8 cellular contexts compared by ENCODE assay signal in the genomic region with DNA sequence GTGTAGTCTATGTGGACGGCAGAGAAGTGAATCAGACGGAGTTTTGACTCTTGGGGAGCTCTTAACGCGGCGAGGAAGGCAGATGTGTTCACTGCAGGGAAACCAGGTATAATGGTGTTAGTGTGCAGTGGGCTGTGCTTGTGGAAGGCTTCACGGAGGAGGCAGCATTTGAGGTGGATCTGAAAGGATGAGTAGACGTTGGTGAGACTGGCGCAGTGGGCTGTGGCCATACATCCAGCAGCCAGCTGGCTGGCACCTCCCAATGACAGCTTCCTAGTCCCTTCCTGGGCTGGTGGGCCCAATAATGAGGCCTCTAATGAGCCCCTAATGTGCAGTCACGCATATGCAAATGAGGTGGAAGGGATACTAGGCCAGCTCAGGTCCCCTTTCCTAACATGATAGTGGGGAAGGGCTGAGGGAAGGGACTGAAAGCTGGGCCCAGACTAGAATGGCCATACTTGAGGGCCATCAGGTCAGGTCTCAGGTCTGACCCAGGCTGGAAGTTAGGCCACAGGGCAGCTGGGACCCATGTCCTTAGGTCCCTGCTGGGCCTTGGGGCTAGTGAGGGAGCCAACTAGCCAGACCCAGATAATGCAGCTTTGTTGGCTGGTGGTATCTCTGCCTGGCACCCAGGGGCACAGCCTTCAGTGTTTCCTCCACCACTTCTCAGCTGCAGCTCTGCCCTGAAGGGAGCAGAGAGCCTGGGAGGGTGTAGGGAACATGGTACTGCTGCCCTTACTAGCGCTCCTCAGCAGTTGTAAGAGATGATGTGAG. TPM values are rescaled to one million over a fixed set of nuclear protein-coding genes. Genes with fewer than 3 reads are reported as not detected.
DNase-seq lines count a peak whose midpoint lies in the region; ATAC-seq and TF ChIP-seq lines count a peak whose summit lies in the region.
"Had no signal": no experiment of that assay in that cellular context is flagged by ENCODE, and none has a peak within 500 bp of the region (broad histone marks: within the 10 kb centered on the region; RNA-seq: fewer than 3 reads in every experiment).

No MANE protein-coding gene starts in this region.

- H3K4me1 ChIP-seq in left lung = peaks cover 56 to 82% of the 10 kb centered on the region in 2 donors

- peaks cover 65% of the 10 kb centered on the region for H3K4me1 Mint-ChIP-seq in activated naive CD8-positive, alpha-beta T cell (ENCODE audit: low read depth)

- H3K27me3 Mint-ChIP-seq in activated naive CD8-positive, alpha-beta T cell = no peaks in the 10 kb centered on the region

- H3K36me3 ChIP-seq in left lung (peaks cover 0 to 18% of the 10 kb centered on the region in 2 donors), WERI-Rb-1 (peaks cover 42% of the 10 kb centered on the region)

- H3K27ac ChIP-seq in left lung = peak overlapping the region; percentile 87 to 98
- H3K27ac ChIP-seq in substantia nigra (ENCODE audit: low read depth, low read length, poor library complexity, severe bottlenecking) = peak overlapping the region; percentile 99
- no peak overlapping the region for H3K27ac ChIP-seq in WERI-Rb-1

- H3K9me3 ChIP-seq in left lung = no peaks in the 10 kb centered on the region
- H3K9me3 ChIP-seq in WERI-Rb-1 (ENCODE audit: severe bottlenecking) = no peaks in the 10 kb centered on the region

- H3K36me3 Mint-ChIP-seq in activated naive CD8-positive, alpha-beta T cell = peaks cover 9% of the 10 kb centered on the region

- intact Hi-C loops in left lung (cut with DNase I) = loop anchor here in 1 of 2 donors (10.0 kb wide), 1 partner anchor 125 kb away; no protein-coding TSS in a partner anchor

- no peak for ATAC-seq in left lung

- DNase-seq in Jurkat, Clone E6-1 (ENCODE audit: low read depth, low spot score) = no peak
- DNase-seq in left lung = no peak
- DNase-seq in substantia nigra (lab: John Stamatoyannopoulos, UW) = peak in 45 of 49 donors; percentile 24 to 87 (median 59)
- no peak for DNase-seq in WERI-Rb-1
- no peak for DNase-seq in NCI-H2171 treated with DMSO at 0.1 percent for 48 hours (lab: John Stamatoyannopoulos, UW)
- no peak for DNase-seq in NOMO-1 treated with DMSO at 0.1 percent for 48 hours (lab: John Stamatoyannopoulos, UW; ENCODE audit: unreplicated experiment)
- DNase-seq: activated CD8-positive, alpha-beta memory T cell treated with anti-CD3 and anti-CD28 coated beads, Interleukin-2, amount 50 U/mL, for 4 hours had no signal

- peak overlapping the region; percentile 99 for H3K27ac Mint-ChIP-seq in activated naive CD8-positive, alpha-beta T cell

- H3K4me3 ChIP-seq in Jurkat, Clone E6-1 (ENCODE audit: low read length) = peak overlapping the region; percentile 69; the same call in 1 of the 2 replicates
- H3K4me3 ChIP-seq in left lung (peak overlapping the region in 1 of 2 donors; percentile 43), WERI-Rb-1 (ENCODE audit: low read depth, low read length) (no peak overlapping the region)

- H3K9me3 Mint-ChIP-seq in activated naive CD8-positive, alpha-beta T cell (ENCODE audit: low read depth) = no peaks in the 10 kb centered on the region

- peak overlapping the region; percentile 92 for H3K4me3 Mint-ChIP-seq in activated naive CD8-positive, alpha-beta T cell

- no peaks in the 10 kb centered on the region for H3K27me3 ChIP-seq in left lung
- no peaks in the 10 kb centered on the region for H3K27me3 ChIP-seq in WERI-Rb-1 (ENCODE audit: insufficient read depth, low read depth, severe bottlenecking)

- no peak for TF ChIP-seq CTCF in left lung (IDR thresholded peaks at IDR 0.05)
- no peak for TF ChIP-seq CTCF in WERI-Rb-1 (IDR thresholded peaks at IDR 0.05; ENCODE audit: low read depth, low read length)

RNA-seq across cellular contexts. Expression of a gene that starts 3.8 kb away (rescaled TPM):
- polyA plus RNA-seq in Jurkat, Clone E6-1 (2012; ENCODE audit: insufficient read depth, insufficient read length) = 103 TPM
- 100 to 1,000 TPM; 123 to 147 TPM for total RNA-seq in left lung

RNA-seq across cellular contexts. Expression of a gene that starts 10.5 kb away (rescaled TPM):
- polyA plus RNA-seq in Jurkat, Clone E6-1 (2012; ENCODE audit: insufficient read depth, insufficient read length) = 129 TPM
- 10 to 100 TPM; 66.0 to 71.4 TPM for total RNA-seq in left lung

RNA-seq across cellular contexts. Expression of a gene that starts 34.8 kb away (rescaled TPM):
- polyA plus RNA-seq in Jurkat, Clone E6-1 (2012; ENCODE audit: insufficient read depth, insufficient read length) = not detected
- total RNA-seq in left lung = 1 to 10 TPM; 7.0 to 8.4 TPM

Comparison
In these comparisons a context has a peak if more than half of its experiments do, and no peak if none do; other contexts are left out.
1. DNase-seq: peak in substantia nigra (45 of 49); none in Jurkat, Clone E6-1 (single experiment), left lung (0 of 2), WERI-Rb-1 (single experiment), NCI-H2171 treated with DMSO at 0.1 percent for 48 hours (single experiment) and NOMO-1 treated with DMSO at 0.1 percent for 48 hours (single experiment).